2 cellular contexts compared by ENCODE assay signal in genomic region chr14:96484391-96484790, GRCh38.
TF ChIP-seq lines count a peak whose summit lies in the region.

No MANE protein-coding gene starts in this region.

TF ChIP-seq in K562, 482 proteins besides CTCF, POLR2A, EP300 and RAD21:
- TF ChIP-seq ZKSCAN1 (IDR thresholded peaks at IDR 0.05; ENCODE audit: low read depth, low read length) (0 out of 2 replicates have a peak, but pooled peaks have one; percentile 65), ZC3H11A (IDR thresholded peaks at IDR 0.05; ENCODE audit: low read depth, low read length) (no peak), ZNF644 (tag; IDR thresholded peaks at IDR 0.05; ENCODE audit: low read depth) (no peak), TCF3 (CRISPR knock-in tag; IDR thresholded peaks at IDR 0.05) (0 out of 2 replicates have a peak, but pooled peaks have one; percentile 21), CXXC5 (CRISPR knock-in tag; IDR thresholded peaks at IDR 0.05) (no peak), ZNF699 (CRISPR knock-in tag; IDR thresholded peaks at IDR 0.05; ENCODE audit: insufficient replicate concordance) (no peak), HOXB6 (CRISPR knock-in tag; IDR thresholded peaks at IDR 0.05; ENCODE audit: borderline replicate concordance) (no peak), ARID1B (IDR thresholded peaks at IDR 0.05) (0 out of 2 replicates have a peak, but pooled peaks have one; percentile 10), NFE2 (IDR thresholded peaks at IDR 0.05; ENCODE audit: low read depth) (peak; percentile 24; the same call in 1 of the 2 replicates), CBFA2T3 (IDR thresholded peaks at IDR 0.05) (peak; percentile 23; the same call in 1 of the 2 replicates), ATF3 (IDR thresholded peaks at IDR 0.05) (peak; percentile 25; the same call in 1 of the 2 replicates), ATF3 (CRISPR knock-in tag; conservative IDR thresholded peaks at IDR 0.05) (no peak), CBFA2T2 (conservative IDR thresholded peaks at IDR 0.05) (0 out of 2 replicates have a peak, but pooled peaks have one; percentile 11), FOXM1 (IDR thresholded peaks at IDR 0.05; ENCODE audit: low read depth) (no peak), FOXM1 (CRISPR knock-in tag; IDR thresholded peaks at IDR 0.05; ENCODE audit: low read depth) (no peak)
TF ChIP-seq in K562: peak in this region for 7.

TF ChIP-seq in HepG2, 621 proteins besides CTCF, POLR2A, EP300 and RAD21:
- peak; percentile 44; the same call in 1 of the 2 replicates for TF ChIP-seq CEBPB (IDR thresholded peaks at IDR 0.05; ENCODE audit: borderline replicate concordance, low read depth, low read length)
- TF ChIP-seq ZNF510 (CRISPR knock-in tag; IDR thresholded peaks at IDR 0.05; ENCODE audit: low read depth) = no peak
- peak; percentile 31; the same call in 1 of the 2 replicates for TF ChIP-seq FOSL2 (CRISPR knock-in tag; IDR thresholded peaks at IDR 0.05)
- TF ChIP-seq ADNP (CRISPR knock-in tag; IDR thresholded peaks at IDR 0.05) = no peak
- TF ChIP-seq NR2F2 (IDR thresholded peaks at IDR 0.05; ENCODE audit: borderline replicate concordance, low read depth) = no peak
- no peak for TF ChIP-seq ZNF776 (CRISPR knock-in tag; IDR thresholded peaks at IDR 0.05)
- TF ChIP-seq JDP2 (CRISPR knock-in tag; IDR thresholded peaks at IDR 0.05; ENCODE audit: borderline replicate concordance) = no peak
- TF ChIP-seq NFYC (CRISPR knock-in tag; IDR thresholded peaks at IDR 0.05) = no peak
- TF ChIP-seq ARNT2 (CRISPR knock-in tag; IDR thresholded peaks at IDR 0.05; ENCODE audit: low read depth) = no peak
